ENCODE assay signal across 1 cellular context in the genomic region with DNA sequence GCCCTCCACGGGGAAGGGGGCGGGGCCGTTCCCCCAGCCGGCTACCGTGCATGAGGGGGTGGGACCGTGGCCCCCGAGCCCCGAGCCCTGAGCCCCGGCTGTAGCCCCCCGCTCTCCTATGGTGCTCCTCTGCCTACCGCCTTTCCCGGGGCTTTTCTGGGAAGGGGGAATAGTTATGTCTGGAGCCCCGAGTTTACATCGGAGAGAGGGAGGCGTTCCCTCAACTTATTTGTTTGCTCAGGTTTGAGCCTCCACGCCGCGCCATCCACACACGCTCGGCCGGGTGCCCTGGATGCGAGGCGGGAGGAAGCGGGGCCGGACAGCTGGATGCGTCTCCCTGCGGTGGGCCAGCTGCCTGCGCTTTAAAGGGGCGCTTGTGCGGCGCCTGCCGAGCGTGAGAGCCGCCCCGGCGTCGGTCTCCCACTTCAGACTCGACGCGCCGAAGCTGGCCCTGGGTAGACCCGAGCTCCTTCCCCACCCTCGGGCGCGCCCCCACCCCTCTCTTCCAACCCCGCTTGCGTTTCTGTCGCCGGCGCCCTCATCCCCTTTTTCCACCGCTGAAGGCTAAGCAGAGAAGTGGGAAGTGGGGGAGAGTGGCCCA.
A peak's percentile ranks its signal among the peaks of the same experiment; 100 is the strongest.
TF ChIP-seq lines count a peak whose summit lies in the region.

No MANE protein-coding gene starts in this region.

TF ChIP-seq in H1, 55 proteins besides CTCF, POLR2A, EP300 and RAD21:
- peak; percentile 28 for TF ChIP-seq EZH2 (IDR thresholded peaks at IDR 0.05; ENCODE audit: low read depth, low read length, severe bottlenecking)
- TF ChIP-seq SUZ12 (IDR thresholded peaks at IDR 0.05; ENCODE audit: low read length) = no peak; the same call in 1 of the 2 replicates
- TF ChIP-seq KDM4A (IDR thresholded peaks at IDR 0.05; ENCODE audit: low read depth, low read length, severe bottlenecking) = peak; percentile 42
